Comparison of ENCODE assay signal across 8 cellular contexts in genomic region chr2:238202326-238203103, GRCh38. TPM values are rescaled to one million over a fixed set of nuclear protein-coding genes. Genes with fewer than 3 reads are reported as not detected.
DNase-seq lines count a peak whose midpoint lies in the region; ATAC-seq and TF ChIP-seq lines count a peak whose summit lies in the region.

No MANE protein-coding gene starts in this region.

- H3K27ac Mint-ChIP-seq in T-cell = peak overlapping the region; percentile 82 to 86
- H3K27ac Mint-ChIP-seq in neural progenitor cell = peak overlapping the region; percentile 86

- peaks cover 56% of the 10 kb centered on the region for H3K79me2 ChIP-seq in neural progenitor cell (ENCODE audit: low read depth)

- no peaks in the 10 kb centered on the region for H3K9me3 Mint-ChIP-seq in T-cell
- peaks cover 4% of the 10 kb centered on the region for H3K9me3 Mint-ChIP-seq in neural progenitor cell

- DNase-seq in AG09309 (ENCODE audit: low read depth) (no peak), GM20000 (ENCODE audit: low spot score) (peak; percentile 51), T-cell (peak in 9 of 34 experiments; percentile 6 to 27 (median 10)), epithelial cell of esophagus (ENCODE audit: low read depth) (peak; percentile 22), neural progenitor cell (ENCODE audit: low spot score) (peak; percentile 68)

- no peaks in the 10 kb centered on the region for H3K9me3 ChIP-seq in neural progenitor cell (ENCODE audit: low read depth)

- peaks cover 54% of the 10 kb centered on the region for H4K20me1 ChIP-seq in neural progenitor cell (ENCODE audit: low read depth)

- peak overlapping the region; percentile 75 for H3K9ac ChIP-seq in neural progenitor cell

- no peak for TF ChIP-seq CTCF in AG09309 (IDR thresholded peaks at IDR 0.05; ENCODE audit: control insufficient read depth, insufficient read depth, low read depth, low read length, missing control alignments)
- TF ChIP-seq CTCF in GM20000 (IDR thresholded peaks at IDR 0.05; ENCODE audit: extremely low read depth, missing control alignments) = no peak
- TF ChIP-seq CTCF in epithelial cell of esophagus (IDR thresholded peaks at IDR 0.05; ENCODE audit: insufficient read depth, low read depth, low read length, missing control alignments) = no peak
- TF ChIP-seq CTCF in neural progenitor cell (IDR thresholded peaks at IDR 0.05) = no peak

- no peak overlapping the region for H2AFZ ChIP-seq in neural progenitor cell (replicated peaks)

- H3K4me3 ChIP-seq in AG09309 (ENCODE audit: control insufficient read depth, low read depth, low read length) = peak overlapping the region; percentile 74
- H3K4me3 ChIP-seq in epithelial cell of esophagus (ENCODE audit: low read length) = peak overlapping the region; percentile 86
- peak overlapping the region; percentile 90 for H3K4me3 ChIP-seq in neural progenitor cell

- ATAC-seq in T-cell (replicated peaks in 1 of 4) (no peak), HG02884 (IDR thresholded peaks at IDR 0.05; ENCODE audit: unreplicated experiment) (no peak), GM18519 (IDR thresholded peaks at IDR 0.05; ENCODE audit: low FRiP score, unreplicated experiment) (no peak), GM18502 (IDR thresholded peaks at IDR 0.05; ENCODE audit: poor library complexity, unreplicated experiment) (no peak)

- no peaks in the 10 kb centered on the region for H3K36me3 ChIP-seq in neural progenitor cell

- POLR2A ChIA-PET in T-cell (lab: Charles Lee) = interaction anchor here in 1 of 2 donors (0.6 to 0.8 kb wide), 2 partner anchors 12 to 14 kb away, joined by 3 read pairs; no protein-coding TSS in a partner anchor

- H3K27me3 ChIP-seq in neural progenitor cell = no peaks in the 10 kb centered on the region

- peaks cover 56 to 62% (median 58%) of the 10 kb centered on the region in 3 donors for H3K4me1 Mint-ChIP-seq in T-cell
- H3K4me1 Mint-ChIP-seq in neural progenitor cell = peaks cover 23% of the 10 kb centered on the region

- H3K27ac ChIP-seq in neural progenitor cell = no peak overlapping the region

- H3F3A ChIP-seq in neural progenitor cell (ENCODE audit: low read depth) = peaks cover 14% of the 10 kb centered on the region

- no peaks in the 10 kb centered on the region for H3K4me1 ChIP-seq in neural progenitor cell

- H3K27me3 Mint-ChIP-seq in T-cell (no peaks in the 10 kb centered on the region), neural progenitor cell (ENCODE audit: insufficient read depth, low read depth) (no peaks in the 10 kb centered on the region)

- CTCF ChIA-PET in T-cell (lab: Charles Lee) = interaction anchor here in 1 of 2 donors (0.7 kb wide), 1 partner anchor 14 kb away, joined by 4 read pairs; no protein-coding TSS in a partner anchor

- no peaks in the 10 kb centered on the region for H3K36me3 Mint-ChIP-seq in T-cell
- H3K36me3 Mint-ChIP-seq in neural progenitor cell = peaks cover 17% of the 10 kb centered on the region

- peak overlapping the region; percentile 84 to 87 (median 85) for H3K4me3 Mint-ChIP-seq in T-cell
- H3K4me3 Mint-ChIP-seq in neural progenitor cell = peak overlapping the region; percentile 90

- peak overlapping the region; percentile 95 for H3K4me2 ChIP-seq in neural progenitor cell

RNA-seq across cellular contexts. Expression of gene ILKAP, which starts 1.0 kb away (rescaled TPM):
- 100 to 1,000 TPM in 2 of 5 donors, 10 to 100 TPM in 3; 72.8 to 120 (median 76.3) TPM for total RNA-seq in T-cell
- total RNA-seq in neural progenitor cell (ENCODE audit: low replicate concordance) = 19.0 and 24.7 TPM in 2 replicates

RNA-seq across cellular contexts. Expression of gene HES6, which starts 37.3 kb away (rescaled TPM):
- total RNA-seq in T-cell (1 to 10 TPM; 1.7 to 3.6 (median 2.7) TPM), neural progenitor cell (ENCODE audit: low replicate concordance) (5.3 and 29.3 TPM in 2 replicates)

RNA-seq across cellular contexts. Expression of gene ERFE, which starts 43.7 kb away (rescaled TPM):
- not detected for total RNA-seq in T-cell
- 0.09 TPM in 1 of 2 replicates, not detected in the other for total RNA-seq in neural progenitor cell (ENCODE audit: low replicate concordance)
